ENCODE assay signal across 9 cellular contexts in the genomic region with DNA sequence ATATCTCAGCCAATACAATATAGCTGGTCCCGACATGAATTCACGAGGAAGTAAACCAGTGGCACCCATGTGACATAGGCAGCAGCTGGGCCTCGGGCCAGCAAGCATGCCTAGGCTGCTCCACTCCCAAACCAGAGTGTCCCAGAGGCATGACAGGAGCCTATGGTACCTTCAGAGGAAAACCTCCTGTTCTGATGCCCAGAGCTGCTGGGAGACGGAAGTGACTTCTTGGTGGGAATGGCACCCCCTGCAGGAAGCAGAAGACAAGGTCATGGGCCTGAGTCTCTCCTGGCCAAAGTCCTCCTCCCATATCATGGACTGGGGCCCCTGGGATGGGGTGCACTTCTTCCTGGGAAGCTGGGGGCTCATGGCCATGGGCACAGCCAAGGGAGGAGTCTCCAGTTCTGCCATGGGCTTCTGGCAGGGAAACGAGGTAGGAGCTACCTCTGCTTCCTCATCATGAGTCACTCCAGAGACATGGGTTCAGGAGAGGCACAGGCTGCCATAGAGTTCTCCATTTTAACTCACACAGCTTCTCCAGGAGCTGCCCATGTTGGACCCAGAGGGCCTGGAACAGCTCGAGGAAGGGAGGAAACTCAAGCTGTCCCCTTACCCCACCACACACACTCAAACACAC. TPM values are rescaled to one million over a fixed set of nuclear protein-coding genes. Genes with fewer than 3 reads are reported as not detected.
DNase-seq lines count a peak whose midpoint lies in the region; ATAC-seq and TF ChIP-seq lines count a peak whose summit lies in the region.
"Had no signal": no experiment of that assay in that cellular context is flagged by ENCODE, and none has a peak within 500 bp of the region (broad histone marks: within the 10 kb centered on the region; RNA-seq: fewer than 3 reads in every experiment).

No MANE protein-coding gene starts in this region.

- H3K4me3 Mint-ChIP-seq in MCF 10A (ENCODE audit: unreplicated experiment), result no peak overlapping the region
- H3K4me3 Mint-ChIP-seq in stimulated activated effector memory CD8-positive, alpha-beta T cell treated with anti-CD3 and anti-CD28 coated beads, Interleukin-12 subunit alpha, Interleukin-12 subunit beta, amount 100 ng/mL, for 72 hours, result no peak overlapping the region

- H3K4me3 ChIP-seq in HL-60 (replicated peaks; ENCODE audit: insufficient read depth, low read length) (no peak overlapping the region), mesenchymal stem cell (ENCODE audit: insufficient read depth in 1 of 2, low read depth in 1 of 2, low read length in 2 of 2) (no peak overlapping the region), thyroid gland (replicated peaks in 1 of 3) (no peak overlapping the region)
- H3K4me3 ChIP-seq: gastrocnemius medialis had no signal

- ATAC-seq in stimulated activated effector memory CD8-positive, alpha-beta T cell treated with anti-CD3 and anti-CD28 coated beads, Interleukin-12 subunit alpha, Interleukin-12 subunit beta, amount 100 ng/mL, for 72 hours, result no peak
- ATAC-seq: gastrocnemius medialis had no signal

- 84% methylated on average over 6 of the region's 6 CpGs for WGBS in mesenchymal stem cell
- 70 to 79% methylated on average over 3 to 6 of the region's 6 CpGs for WGBS in thyroid gland, 2 donors

- H3K36me3 ChIP-seq in mesenchymal stem cell (ENCODE audit: control insufficient read depth in 1 of 2, insufficient read depth in 2 of 2, low read depth in 1 of 2, low read length in 2 of 2) (peaks cover 18 to 45% of the 10 kb centered on the region in 2 experiments), thyroid gland (no peaks in the 10 kb centered on the region)
- H3K36me3 ChIP-seq: gastrocnemius medialis had no signal

- H3K4me2 ChIP-seq in mesenchymal stem cell (ENCODE audit: low read length, poor library complexity, severe bottlenecking), result no peak overlapping the region

- BruUV-seq in MCF 10A (replicated peaks; lab: Mats Ljungman, UMichigan), result no TSS peak

- no peak overlapping the region for H2BK120ac ChIP-seq in mesenchymal stem cell (ENCODE audit: low read depth, low read length)

- no peak overlapping the region for H3K27ac Mint-ChIP-seq in MCF 10A (ENCODE audit: low read depth, unreplicated experiment)
- H3K27ac Mint-ChIP-seq in stimulated activated effector memory CD8-positive, alpha-beta T cell treated with anti-CD3 and anti-CD28 coated beads, Interleukin-12 subunit alpha, Interleukin-12 subunit beta, amount 100 ng/mL, for 72 hours, result no peak overlapping the region

- no peak overlapping the region for H2BK15ac ChIP-seq in mesenchymal stem cell (ENCODE audit: low read depth, poor library complexity, severe bottlenecking)

- no peak overlapping the region for H3K14ac ChIP-seq in mesenchymal stem cell (ENCODE audit: low read length in 2 of 2)

- H3K36me3 Mint-ChIP-seq in MCF 10A (ENCODE audit: insufficient read depth, unreplicated experiment), result no peaks in the 10 kb centered on the region
- H3K36me3 Mint-ChIP-seq in stimulated activated effector memory CD8-positive, alpha-beta T cell treated with anti-CD3 and anti-CD28 coated beads, Interleukin-12 subunit alpha, Interleukin-12 subunit beta, amount 100 ng/mL, for 72 hours, result peaks cover 8% of the 10 kb centered on the region

- no peak overlapping the region for H3K27ac ChIP-seq in HL-60 (replicated peaks)
- H3K27ac ChIP-seq in mesenchymal stem cell (ENCODE audit: low read length, poor library complexity, severe bottlenecking), result no peak overlapping the region
- H3K27ac ChIP-seq in thyroid gland, result no peak overlapping the region
- H3K27ac ChIP-seq: gastrocnemius medialis had no signal

- intact Hi-C loops in MCF 10A (cut with micrococcal nuclease) (no loop called here), thyroid gland (cut with DNase I) (no loop called here)

- H3K4me1 Mint-ChIP-seq in MCF 10A (ENCODE audit: insufficient read depth, unreplicated experiment), result no peaks in the 10 kb centered on the region
- H3K4me1 Mint-ChIP-seq in stimulated activated effector memory CD8-positive, alpha-beta T cell treated with anti-CD3 and anti-CD28 coated beads, Interleukin-12 subunit alpha, Interleukin-12 subunit beta, amount 100 ng/mL, for 72 hours, result no peaks in the 10 kb centered on the region

- no peak overlapping the region for H3K4ac ChIP-seq in mesenchymal stem cell (ENCODE audit: low read depth in 1 of 2, low read length in 2 of 2)

- no peak overlapping the region for H3K9ac ChIP-seq in mesenchymal stem cell (ENCODE audit: low read length)

- no peak overlapping the region for H4K91ac ChIP-seq in mesenchymal stem cell (ENCODE audit: low read length)

- no peaks in the 10 kb centered on the region for H3K27me3 Mint-ChIP-seq in MCF 10A (ENCODE audit: insufficient read depth, unreplicated experiment)

- no peak overlapping the region for H3K23ac ChIP-seq in mesenchymal stem cell (ENCODE audit: low read length in 2 of 2)

- no peaks in the 10 kb centered on the region for H3K9me3 Mint-ChIP-seq in MCF 10A (ENCODE audit: unreplicated experiment)
- no peaks in the 10 kb centered on the region for H3K9me3 Mint-ChIP-seq in stimulated activated effector memory CD8-positive, alpha-beta T cell treated with anti-CD3 and anti-CD28 coated beads, Interleukin-12 subunit alpha, Interleukin-12 subunit beta, amount 100 ng/mL, for 72 hours

- POLR2A ChIA-PET in MCF 10A (lab: Yijun Ruan, JAX), result interaction anchor here (0.6 to 1.7 kb wide), 3 partner anchors 18 to 347 kb away, joined by 4 to 6 read pairs (median 5); partner anchors contain the start of gene MRPL38

- no peaks in the 10 kb centered on the region for H3K27me3 ChIP-seq in HL-60 (ENCODE audit: insufficient read depth, poor library complexity, severe bottlenecking)
- H3K27me3 ChIP-seq in mesenchymal stem cell (ENCODE audit: control insufficient read depth in 1 of 2, insufficient read depth in 1 of 2, low read length in 2 of 2), result no peaks in the 10 kb centered on the region
- no peaks in the 10 kb centered on the region for H3K27me3 ChIP-seq in thyroid gland
- H3K27me3 ChIP-seq: gastrocnemius medialis had no signal

- H3K9me3 ChIP-seq in mesenchymal stem cell (ENCODE audit: control insufficient read depth, low read length), result no peaks in the 10 kb centered on the region
- no peaks in the 10 kb centered on the region for H3K9me3 ChIP-seq in thyroid gland
- H3K9me3 ChIP-seq: gastrocnemius medialis had no signal

- H4K8ac ChIP-seq in mesenchymal stem cell (ENCODE audit: low read length), result no peak overlapping the region

- H3K18ac ChIP-seq in mesenchymal stem cell (ENCODE audit: low read depth in 1 of 2, low read length in 2 of 2), result no peak overlapping the region

- CTCF ChIA-PET in MCF 10A (lab: Yijun Ruan, JAX), result interaction anchor here (0.6 to 0.8 kb wide), 4 partner anchors 44 to 87 kb away, joined by 3 to 4 read pairs (median 4); no protein-coding TSS in a partner anchor

- no peaks in the 10 kb centered on the region for H3K4me1 ChIP-seq in mesenchymal stem cell (ENCODE audit: control insufficient read depth, insufficient read depth, low read depth, low read length)
- H3K4me1 ChIP-seq in thyroid gland, result peaks cover 19 to 34% of the 10 kb centered on the region in 2 donors
- H3K4me1 ChIP-seq: gastrocnemius medialis had no signal

- TF ChIP-seq POLR2A in thyroid gland (IDR thresholded peaks at IDR 0.05), result no peak

- no peak overlapping the region for H2AFZ ChIP-seq in mesenchymal stem cell (ENCODE audit: low read depth, low read length)

- DNase-seq in DMS53 (lab: John Stamatoyannopoulos, UW), result peak; percentile 78
- peak in 1 of 2 experiments; percentile 43 for DNase-seq in HL-60 (ENCODE audit: low read depth in 1 of 2, low spot score in 1 of 2)
- peak; percentile 52 for DNase-seq in MCF 10A (ENCODE audit: unreplicated experiment)
- peak; percentile 23 for DNase-seq in mesenchymal stem cell
- no peak for DNase-seq in midbrain (lab: John Stamatoyannopoulos, UW)
- DNase-seq in cerebellum (ENCODE audit: low spot score), result no peak
- no peak for DNase-seq in thyroid gland
- DNase-seq in stimulated activated effector memory CD8-positive, alpha-beta T cell treated with anti-CD3 and anti-CD28 coated beads, Interleukin-12 subunit alpha, Interleukin-12 subunit beta, amount 100 ng/mL, for 72 hours (ENCODE audit: low spot score in 2 of 2), result no peak
- DNase-seq: gastrocnemius medialis had no signal

- no peak overlapping the region for H2AK5ac ChIP-seq in mesenchymal stem cell (ENCODE audit: low read length, severe bottlenecking)

- TF ChIP-seq CTCF in HL-60 (IDR thresholded peaks at IDR 0.05; ENCODE audit: insufficient read depth, low read length) (peak; percentile 7), MCF 10A (IDR thresholded peaks at IDR 0.05; ENCODE audit: unreplicated experiment) (peak; percentile 43), thyroid gland (IDR thresholded peaks at IDR 0.05) (peak in 3 of 6 experiments; percentile 6 to 21 (median 11))

- H2BK12ac ChIP-seq in mesenchymal stem cell (ENCODE audit: low read length in 2 of 2), result no peak overlapping the region

- no peaks in the 10 kb centered on the region for H3K79me1 ChIP-seq in mesenchymal stem cell (replicated peaks; ENCODE audit: low read length, poor library complexity, severe bottlenecking)

- H2BK5ac ChIP-seq in mesenchymal stem cell (ENCODE audit: low read depth, low read length, poor library complexity, severe bottlenecking), result no peak overlapping the region

RNA-seq across cellular contexts. Expression of gene FBF1, which starts 13.4 kb away (rescaled TPM):
- total RNA-seq in MCF 10A (2022) (14.0 and 18.8 TPM in 2 replicates), cerebellum (22.4 TPM), thyroid gland (10 to 100 TPM; 41.7 to 49.7 (median 43.4) TPM)
- polyA plus RNA-seq in mesenchymal stem cell (2013, experiment 1 of 2), result 1.8 TPM
- 1.6 TPM for polyA plus RNA-seq in mesenchymal stem cell (2013, experiment 2 of 2)

RNA-seq across cellular contexts. Expression of gene MRPL38, which starts 22.7 kb away (rescaled TPM):
- 97.9 and 111 TPM in 2 replicates for total RNA-seq in MCF 10A (2022)
- 44.2 TPM for polyA plus RNA-seq in mesenchymal stem cell (2013, experiment 1 of 2)
- 41.8 TPM for polyA plus RNA-seq in mesenchymal stem cell (2013, experiment 2 of 2)
- total RNA-seq in cerebellum, result 27.0 TPM
- 10 to 100 TPM; 34.8 to 60.6 (median 50.3) TPM for total RNA-seq in thyroid gland

RNA-seq across cellular contexts. Expression of gene TRIM65, which starts 30.7 kb away (rescaled TPM):
- total RNA-seq in MCF 10A (2022), result 15.9 and 17.4 TPM in 2 replicates
- polyA plus RNA-seq in mesenchymal stem cell (2013, experiment 1 of 2), result 15.7 TPM
- 15.2 TPM for polyA plus RNA-seq in mesenchymal stem cell (2013, experiment 2 of 2)
- total RNA-seq in cerebellum, result 8.1 TPM
- total RNA-seq in thyroid gland, result 10 to 100 TPM; 23.0 to 39.4 (median 31.8) TPM

RNA-seq across cellular contexts. Expression of gene TRIM47, which starts 49.0 kb away (rescaled TPM):
- total RNA-seq in MCF 10A (2022), result 23.6 and 25.7 TPM in 2 replicates
- 42.8 TPM for polyA plus RNA-seq in mesenchymal stem cell (2013, experiment 1 of 2)
- 46.1 TPM for polyA plus RNA-seq in mesenchymal stem cell (2013, experiment 2 of 2)
- total RNA-seq in cerebellum, result 9.9 TPM
- 10 to 100 TPM; 14.7 to 27.8 (median 19.7) TPM for total RNA-seq in thyroid gland

RNA-seq across cellular contexts. Expression of gene ACOX1, which starts 51.6 kb away (rescaled TPM):
- total RNA-seq in MCF 10A (2022), result 23.4 and 26.0 TPM in 2 replicates
- polyA plus RNA-seq in mesenchymal stem cell (2013, experiment 1 of 2), result 14.7 TPM
- polyA plus RNA-seq in mesenchymal stem cell (2013, experiment 2 of 2), result 14.0 TPM
- total RNA-seq in cerebellum, result 55.6 TPM
- 100 to 1,000 TPM in 1 of 4 donors, 10 to 100 TPM in 3; 59.6 to 102 (median 75.5) TPM for total RNA-seq in thyroid gland

Comparison
In these comparisons a context has a peak if more than half of its experiments do, and no peak if none do; other contexts are left out.
1. DNase-seq: peak in DMS53 (single experiment), MCF 10A (single experiment) and mesenchymal stem cell (single experiment); none in midbrain (single experiment), cerebellum (single experiment), thyroid gland (0 of 2) and stimulated activated effector memory CD8-positive, alpha-beta T cell treated with anti-CD3 and anti-CD28 coated beads, Interleukin-12 subunit alpha, Interleukin-12 subunit beta, amount 100 ng/mL, for 72 hours (0 of 2).